26 cellular contexts compared by ENCODE assay signal in genomic region chr4:169094656-169095231, GRCh38.
"Had no signal": no experiment of that assay in that cellular context is flagged by ENCODE, and none has a peak within 500 bp of the region (broad histone marks: within the 10 kb centered on the region; RNA-seq: fewer than 3 reads in every experiment).

No MANE protein-coding gene starts in this region.

- H3K4me1 Mint-ChIP-seq: stimulated activated effector memory CD8-positive, alpha-beta T cell treated with anti-CD3 and anti-CD28 coated beads, Interleukin-12 subunit alpha, Interleukin-12 subunit beta, amount 100 ng/mL, for 72 hours had no signal

- ATAC-seq: activated T-cell treated with anti-CD3 and anti-CD28 coated beads, Interleukin-2, amount 50 U/mL, for 4 hours; esophagus mucosa; heart right ventricle; left lobe of liver; lower lobe of right lung; naive thymus-derived CD4-positive, alpha-beta T cell; sciatic nerve; stimulated activated effector memory CD8-positive, alpha-beta T cell treated with anti-CD3 and anti-CD28 coated beads, Interleukin-12 subunit alpha, Interleukin-12 subunit beta, amount 100 ng/mL, for 72 hours had no signal

- H3K4me3 Mint-ChIP-seq: activated naive CD8-positive, alpha-beta T cell; activated T-cell treated with anti-CD3 and anti-CD28 coated beads, Interleukin-2, amount 50 U/mL, for 4 hours; naive thymus-derived CD4-positive, alpha-beta T cell; neural progenitor cell; stimulated activated effector memory CD8-positive, alpha-beta T cell treated with anti-CD3 and anti-CD28 coated beads, Interleukin-12 subunit alpha, Interleukin-12 subunit beta, amount 100 ng/mL, for 72 hours had no signal

- H3K27ac ChIP-seq: heart right ventricle, lower lobe of right lung, neural progenitor cell, stomach, suprapubic skin, tibial nerve, WERI-Rb-1 had no signal

- FAIRE-seq: astrocyte, endothelial cell of umbilical vein, small intestine had no signal

- H3K27ac Mint-ChIP-seq: activated naive CD8-positive, alpha-beta T cell; activated T-helper 2 cell treated with anti-CD3 and anti-CD28 coated beads, Interferon-gamma antibody, Interleukin-2, Interleukin-4, amounts not matched to agents 10 μg/mL and 5 μg/mL and 100 μg/mL, durations not matched to agents 14 hours and 24 hours and 36 hours; naive thymus-derived CD4-positive, alpha-beta T cell; neural progenitor cell; stimulated activated effector memory CD8-positive, alpha-beta T cell treated with anti-CD3 and anti-CD28 coated beads, Interleukin-12 subunit alpha, Interleukin-12 subunit beta, amount 100 ng/mL, for 72 hours had no signal

- H3K36me3 Mint-ChIP-seq: stimulated activated effector memory CD8-positive, alpha-beta T cell treated with anti-CD3 and anti-CD28 coated beads, Interleukin-12 subunit alpha, Interleukin-12 subunit beta, amount 100 ng/mL, for 72 hours had no signal

- DNase-seq: activated CD4-positive, alpha-beta T cell treated with anti-CD3 and anti-CD28 coated beads for 1 hour; activated CD8-positive, alpha-beta memory T cell treated with anti-CD3 and anti-CD28 coated beads for 24 hours; activated CD8-positive, alpha-beta memory T cell treated with anti-CD3 and anti-CD28 coated beads, Interleukin-2, amount 50 U/mL, for 48 hours; activated naive CD4-positive, alpha-beta T cell; activated T-cell treated with anti-CD3 and anti-CD28 coated beads, Interleukin-2, amount 50 U/mL, for 4 hours; central memory CD4-positive, alpha-beta T cell; effector memory CD4-positive, alpha-beta T cell; heart right ventricle; lower lobe of right lung; mesendoderm; naive thymus-derived CD4-positive, alpha-beta T cell; small intestine; stimulated activated CD4-positive, alpha-beta T cell treated with anti-CD3 and anti-CD28 coated beads, Interleukin-2, amount 100 ng/mL, for 24 hours; stomach; WERI-Rb-1 had no signal
